ENCODE assay signal across 8 cellular contexts in genomic region chr17:44556854-44557606, GRCh38. TPM values are rescaled to one million over a fixed set of nuclear protein-coding genes. Genes with fewer than 3 reads are reported as not detected.
DNase-seq lines count a peak whose midpoint lies in the region; ATAC-seq and TF ChIP-seq lines count a peak whose summit lies in the region.

FZD2 (plus strand) TSS chr17:44557484; CDS start chr17:44557689, 205 bp downstream.

- peaks cover 21% of the 10 kb centered on the region for H3K4me1 Mint-ChIP-seq in activated CD8-positive, alpha-beta memory T cell treated with anti-CD3 and anti-CD28 coated beads, Interleukin-2, amount 10 ng/mL, durations not matched to agents 7 days and 5 days
- H3K4me1 Mint-ChIP-seq in stimulated activated effector memory CD8-positive, alpha-beta T cell treated with anti-CD3 and anti-CD28 coated beads, Interleukin-12 subunit alpha, Interleukin-12 subunit beta, amount 100 ng/mL, for 72 hours: peaks cover 29% of the 10 kb centered on the region

- H3K9me3 ChIP-seq in mononuclear cell (ENCODE audit: low read depth, low read length): no peaks in the 10 kb centered on the region

- no peaks in the 10 kb centered on the region for H3K9me3 Mint-ChIP-seq in activated CD8-positive, alpha-beta memory T cell treated with anti-CD3 and anti-CD28 coated beads, Interleukin-2, amount 10 ng/mL, durations not matched to agents 7 days and 5 days (ENCODE audit: low read depth)
- H3K9me3 Mint-ChIP-seq in stimulated activated effector memory CD8-positive, alpha-beta T cell treated with anti-CD3 and anti-CD28 coated beads, Interleukin-12 subunit alpha, Interleukin-12 subunit beta, amount 100 ng/mL, for 72 hours: no peaks in the 10 kb centered on the region

- 0 out of 2 replicates have a peak within 1 kb of the TSS, but pooled peaks have one; percentile 15 for H3K27ac ChIP-seq in HL-60 (replicated peaks)

- H3K27me3 Mint-ChIP-seq in activated CD8-positive, alpha-beta memory T cell treated with anti-CD3 and anti-CD28 coated beads, Interleukin-2, amount 10 ng/mL, durations not matched to agents 7 days and 5 days: peaks cover 81% of the 10 kb centered on the region

- CTCF ChIA-PET in activated CD8-positive, alpha-beta memory T cell treated with anti-CD3 and anti-CD28 coated beads, Interleukin-2, amount 10 ng/mL, durations not matched to agents 7 days and 5 days (lab: Charles Lee): interaction anchor here (0.6 to 1.0 kb wide), 3 partner anchors 23 to 668 kb away, joined by 3 read pairs; no protein-coding TSS in a partner anchor

- DNase-seq in ELR (ENCODE audit: low read depth): peak; percentile 99
- DNase-seq in HL-60 (ENCODE audit: low read depth in 1 of 2, low spot score in 1 of 2): peak; percentile 77 to 90
- DNase-seq in NCI-H748 (lab: John Stamatoyannopoulos, UW; ENCODE audit: unreplicated experiment): peak; percentile 95
- DNase-seq in activated CD8-positive, alpha-beta memory T cell treated with anti-CD3 and anti-CD28 coated beads, Interleukin-2, amount 10 ng/mL, durations not matched to agents 7 days and 5 days: peak; percentile 77
- DNase-seq in erythroblast (lab: John Stamatoyannopoulos, UW): peak; percentile 31 to 47
- DNase-seq in stimulated activated effector memory CD8-positive, alpha-beta T cell treated with anti-CD3 and anti-CD28 coated beads, Interleukin-12 subunit alpha, Interleukin-12 subunit beta, amount 100 ng/mL, for 72 hours (ENCODE audit: low spot score in 2 of 2): peak; percentile 32 to 79

- peak; percentile 81 for ATAC-seq in activated CD8-positive, alpha-beta memory T cell treated with anti-CD3 and anti-CD28 coated beads, Interleukin-2, amount 10 ng/mL, durations not matched to agents 7 days and 5 days
- ATAC-seq in stimulated activated effector memory CD8-positive, alpha-beta T cell treated with anti-CD3 and anti-CD28 coated beads, Interleukin-12 subunit alpha, Interleukin-12 subunit beta, amount 100 ng/mL, for 72 hours: peak; percentile 85
- ATAC-seq in HG03565 (IDR thresholded peaks at IDR 0.05; ENCODE audit: unreplicated experiment): no peak

- no peak within 1 kb of the TSS for H3K27ac Mint-ChIP-seq in activated CD8-positive, alpha-beta memory T cell treated with anti-CD3 and anti-CD28 coated beads, Interleukin-2, amount 10 ng/mL, durations not matched to agents 7 days and 5 days
- H3K27ac Mint-ChIP-seq in stimulated activated effector memory CD8-positive, alpha-beta T cell treated with anti-CD3 and anti-CD28 coated beads, Interleukin-12 subunit alpha, Interleukin-12 subunit beta, amount 100 ng/mL, for 72 hours: peak within 1 kb of the TSS; percentile 92

- peak within 1 kb of the TSS; percentile 75 for H3K4me3 Mint-ChIP-seq in activated CD8-positive, alpha-beta memory T cell treated with anti-CD3 and anti-CD28 coated beads, Interleukin-2, amount 10 ng/mL, durations not matched to agents 7 days and 5 days
- H3K4me3 Mint-ChIP-seq in stimulated activated effector memory CD8-positive, alpha-beta T cell treated with anti-CD3 and anti-CD28 coated beads, Interleukin-12 subunit alpha, Interleukin-12 subunit beta, amount 100 ng/mL, for 72 hours: peak within 1 kb of the TSS; percentile 88

- no peak for TF ChIP-seq POLR2A in erythroblast (IDR thresholded peaks at IDR 0.05; ENCODE audit: low read length)

- no peak for TF ChIP-seq CTCF in HL-60 (IDR thresholded peaks at IDR 0.05; ENCODE audit: insufficient read depth, low read length)

- no peaks in the 10 kb centered on the region for H3K36me3 Mint-ChIP-seq in activated CD8-positive, alpha-beta memory T cell treated with anti-CD3 and anti-CD28 coated beads, Interleukin-2, amount 10 ng/mL, durations not matched to agents 7 days and 5 days
- peaks cover 8% of the 10 kb centered on the region for H3K36me3 Mint-ChIP-seq in stimulated activated effector memory CD8-positive, alpha-beta T cell treated with anti-CD3 and anti-CD28 coated beads, Interleukin-12 subunit alpha, Interleukin-12 subunit beta, amount 100 ng/mL, for 72 hours

- peaks cover 36% of the 10 kb centered on the region for H3K4me1 ChIP-seq in mononuclear cell (ENCODE audit: insufficient read depth, low read length)

- H3K27me3 ChIP-seq in HL-60 (ENCODE audit: insufficient read depth, poor library complexity, severe bottlenecking): peaks cover 32% of the 10 kb centered on the region
- peaks cover 39% of the 10 kb centered on the region for H3K27me3 ChIP-seq in mononuclear cell (ENCODE audit: insufficient read depth, low read length)

- H3K4me3 ChIP-seq in HL-60 (replicated peaks; ENCODE audit: insufficient read depth, low read length) (peak within 1 kb of the TSS; percentile 58), mononuclear cell (ENCODE audit: low read length) (peak within 1 kb of the TSS; percentile 69)

RNA-seq across cellular contexts. Expression of gene FZD2, which starts in this region (rescaled TPM):
- under 1 TPM in 1 of 2 experiments, not detected in 1; 0.30 TPM for total RNA-seq in activated CD8-positive, alpha-beta memory T cell treated with anti-CD3 and anti-CD28 coated beads, Interleukin-2, amount 10 ng/mL, durations not matched to agents 7 days and 5 days
- 0.84 TPM for total RNA-seq in mononuclear cell

Comparison
In these comparisons a context has a peak if more than half of its experiments do, and no peak if none do; other contexts are left out.
1. Peak in DNase-seq and ATAC-seq in activated CD8-positive, alpha-beta memory T cell treated with anti-CD3 and anti-CD28 coated beads, Interleukin-2, amount 10 ng/mL, durations not matched to agents 7 days and 5 days; RNA of the gene not detected or under 1 TPM.
2. DNase-seq: peak in every context shown above with its lines; median percentile 99 in ELR; 95 in NCI-H748; 84 in HL-60; 77 in activated CD8-positive, alpha-beta memory T cell treated with anti-CD3 and anti-CD28 coated beads, Interleukin-2, amount 10 ng/mL, durations not matched to agents 7 days and 5 days; 56 in stimulated activated effector memory CD8-positive, alpha-beta T cell treated with anti-CD3 and anti-CD28 coated beads, Interleukin-12 subunit alpha, Interleukin-12 subunit beta, amount 100 ng/mL, for 72 hours; 39 in erythroblast.